ENCODE assay signal across 8 cellular contexts in genomic region chr19:52690395-52691214, GRCh38. TPM values are rescaled to one million over a fixed set of nuclear protein-coding genes. Genes with fewer than 3 reads are reported as not detected.
DNase-seq lines count a peak whose midpoint lies in the region; ATAC-seq and TF ChIP-seq lines count a peak whose summit lies in the region.

No MANE protein-coding gene starts in this region.

- H3K27me3 ChIP-seq in WERI-Rb-1 (ENCODE audit: insufficient read depth, low read depth, severe bottlenecking) (no peaks in the 10 kb centered on the region), breast epithelium (no peaks in the 10 kb centered on the region), skeletal muscle satellite cell (ENCODE audit: control insufficient read depth, insufficient read depth, low read length) (no peaks in the 10 kb centered on the region)

- H3K27ac ChIP-seq in WERI-Rb-1 (peak overlapping the region; percentile 94), breast epithelium (peak overlapping the region; percentile 96)

- H3K9ac ChIP-seq in skeletal muscle satellite cell (ENCODE audit: low read depth, low read length), result peak overlapping the region; percentile 85

- H3K36me3 ChIP-seq in WERI-Rb-1 (peaks cover 15% of the 10 kb centered on the region), breast epithelium (no peaks in the 10 kb centered on the region), skeletal muscle satellite cell (ENCODE audit: insufficient read depth, low read length) (no peaks in the 10 kb centered on the region)

- ATAC-seq in GM18498 (IDR thresholded peaks at IDR 0.05; ENCODE audit: unreplicated experiment), result peak; percentile 95
- peak; percentile 83 for ATAC-seq in HG02943 (IDR thresholded peaks at IDR 0.05; ENCODE audit: low read depth, unreplicated experiment)
- no peak for ATAC-seq in GM18858 (IDR thresholded peaks at IDR 0.05; ENCODE audit: unreplicated experiment)

- no peaks in the 10 kb centered on the region for H3K4me1 ChIP-seq in breast epithelium
- peaks cover 19% of the 10 kb centered on the region for H3K4me1 ChIP-seq in skeletal muscle satellite cell (ENCODE audit: control insufficient read depth, insufficient read depth, low read length)

- peak overlapping the region; percentile 84 for H3K4me2 ChIP-seq in skeletal muscle satellite cell (ENCODE audit: low read length)

- peak; percentile 14 for DNase-seq in NCI-H2081 treated with DMSO at 0.1 percent for 48 hours (lab: John Stamatoyannopoulos, UW)
- DNase-seq in WERI-Rb-1, result peak; percentile 95
- peak; percentile 94 to 96 for DNase-seq in breast epithelium (ENCODE audit: low spot score in 2 of 2)

- H3K9me3 ChIP-seq in WERI-Rb-1 (ENCODE audit: severe bottlenecking) (peaks cover 2% of the 10 kb centered on the region), breast epithelium (no peaks in the 10 kb centered on the region), iPS-18c (ENCODE audit: control insufficient read depth, insufficient read depth, low read length) (no peaks in the 10 kb centered on the region), skeletal muscle satellite cell (replicated peaks; ENCODE audit: low read length) (no peaks in the 10 kb centered on the region)

- peak; percentile 41 for TF ChIP-seq POLR2A in breast epithelium (IDR thresholded peaks at IDR 0.05)

- peak overlapping the region; percentile 70 for H3K4me3 ChIP-seq in WERI-Rb-1 (ENCODE audit: low read depth, low read length)
- H3K4me3 ChIP-seq in breast epithelium, result peak overlapping the region; percentile 63 to 81 (median 65)
- H3K4me3 ChIP-seq in iPS-18c (ENCODE audit: insufficient read depth, low read depth, low read length), result peak overlapping the region; percentile 64
- H3K4me3 ChIP-seq in skeletal muscle satellite cell (ENCODE audit: low read length), result peak overlapping the region; percentile 79

- intact Hi-C loops in breast epithelium (cut with DNase I; ENCODE audit: low total_unique reads), result no loop called here

- TF ChIP-seq CTCF in WERI-Rb-1 (IDR thresholded peaks at IDR 0.05; ENCODE audit: low read depth, low read length) (no peak), breast epithelium (IDR thresholded peaks at IDR 0.05) (peak in 2 of 3 donors; percentile 25 to 29)

RNA-seq across cellular contexts. Expression of gene ZNF611, which starts 44.2 kb away (rescaled TPM):
- 10 to 100 TPM; 11.8 to 23.0 (median 16.7) TPM for total RNA-seq in breast epithelium
- 9.4 and 11.7 TPM in 2 replicates for total RNA-seq in skeletal muscle satellite cell (2012; rRNA removed)

RNA-seq across cellular contexts. Expression of gene ZNF83, which starts 52.5 kb away (rescaled TPM):
- total RNA-seq in breast epithelium, result 100 to 1,000 TPM in 1 of 3 donors, 10 to 100 TPM in 2; 61.0 to 120 (median 71.8) TPM
- 25.1 and 29.7 TPM in 2 replicates for total RNA-seq in skeletal muscle satellite cell (2012; rRNA removed)

Comparison
In these comparisons a context has a peak if more than half of its experiments do, and no peak if none do; other contexts are left out.
1. DNase-seq: peak in every context shown above with its lines; median percentile 95 in WERI-Rb-1; 95 in breast epithelium; 14 in NCI-H2081 treated with DMSO at 0.1 percent for 48 hours.